Comparison of ENCODE assay signal across 1 cellular context in genomic region chr20:46694484-46694883, GRCh38.
A peak's percentile ranks its signal among the peaks of the same experiment; 100 is the strongest.
TF ChIP-seq lines count a peak whose summit lies in the region.

No MANE protein-coding gene starts in this region.

TF ChIP-seq in HepG2, 621 proteins besides CTCF, POLR2A, EP300 and RAD21 (continues in another document):
- TF ChIP-seq ZNF281 (CRISPR knock-in tag; IDR thresholded peaks at IDR 0.05; ENCODE audit: borderline replicate concordance) (no peak), ZNF441 (CRISPR knock-in tag; IDR thresholded peaks at IDR 0.05; ENCODE audit: borderline replicate concordance) (no peak), ISL2 (CRISPR knock-in tag; IDR thresholded peaks at IDR 0.05) (no peak), FOXA1 (IDR thresholded peaks at IDR 0.05) (no peak), FOXA1 (CRISPR knock-in tag; IDR thresholded peaks at IDR 0.05) (no peak), TBX2 (CRISPR knock-in tag; IDR thresholded peaks at IDR 0.05; ENCODE audit: borderline replicate concordance) (no peak), CHCHD3 (CRISPR knock-in tag; IDR thresholded peaks at IDR 0.05) (no peak), ZNF513 (CRISPR knock-in tag; conservative IDR thresholded peaks at IDR 0.05) (no peak), ZNF335 (CRISPR knock-in tag; IDR thresholded peaks at IDR 0.05) (no peak), ZNF546 (CRISPR knock-in tag; conservative IDR thresholded peaks at IDR 0.05) (no peak), THAP11 (CRISPR knock-in tag; IDR thresholded peaks at IDR 0.05) (peak; percentile 95), ZNF605 (CRISPR knock-in tag; IDR thresholded peaks at IDR 0.05) (no peak), ZNF776 (CRISPR knock-in tag; IDR thresholded peaks at IDR 0.05) (no peak), THYN1 (CRISPR knock-in tag; IDR thresholded peaks at IDR 0.05; ENCODE audit: borderline replicate concordance, low read depth) (no peak), EHMT2 (IDR thresholded peaks at IDR 0.05; ENCODE audit: borderline replicate concordance, low read depth, low read length) (no peak), ATM (IDR thresholded peaks at IDR 0.05; ENCODE audit: borderline replicate concordance) (no peak), ZNF713 (CRISPR knock-in tag; IDR thresholded peaks at IDR 0.05) (no peak), E2F1 (CRISPR knock-in tag; IDR thresholded peaks at IDR 0.05) (no peak), TAF15 (IDR thresholded peaks at IDR 0.05; ENCODE audit: low read depth, low read length, poor library complexity, severe bottlenecking) (no peak), ZEB1 (IDR thresholded peaks at IDR 0.05; ENCODE audit: insufficient replicate concordance, low read depth) (no peak), ZNF275 (CRISPR knock-in tag; IDR thresholded peaks at IDR 0.05; ENCODE audit: borderline replicate concordance) (no peak), KAT8 (CRISPR knock-in tag; IDR thresholded peaks at IDR 0.05) (peak; percentile 44), HIVEP1 (CRISPR knock-in tag; IDR thresholded peaks at IDR 0.05) (no peak), MAX (IDR thresholded peaks at IDR 0.05) (no peak), ZGPAT (CRISPR knock-in tag; IDR thresholded peaks at IDR 0.05) (no peak), HNF4A (CRISPR knock-in tag; IDR thresholded peaks at IDR 0.05) (no peak), KLF12 (CRISPR knock-in tag; IDR thresholded peaks at IDR 0.05; ENCODE audit: borderline replicate concordance) (no peak), ZNF567 (CRISPR knock-in tag; IDR thresholded peaks at IDR 0.05; ENCODE audit: borderline replicate concordance) (no peak), HCFC1 (IDR thresholded peaks at IDR 0.05; ENCODE audit: low read depth, low read length) (peak; percentile 39; the same call in 1 of the 2 replicates), ZSCAN22 (CRISPR knock-in tag; IDR thresholded peaks at IDR 0.05) (no peak), NFIB (CRISPR knock-in tag; IDR thresholded peaks at IDR 0.05; ENCODE audit: borderline replicate concordance) (no peak), POLR2AphosphoS5 (IDR thresholded peaks at IDR 0.05; ENCODE audit: low read depth, low read length) (0 out of 2 replicates have a peak, but pooled peaks have one; percentile 36), SNAPC5 (CRISPR knock-in tag; IDR thresholded peaks at IDR 0.05; ENCODE audit: borderline replicate concordance) (no peak), BRF2 (CRISPR knock-in tag; IDR thresholded peaks at IDR 0.05) (no peak), CBX5 (CRISPR knock-in tag; IDR thresholded peaks at IDR 0.05; ENCODE audit: borderline replicate concordance) (no peak), SAP130 (CRISPR knock-in tag; IDR thresholded peaks at IDR 0.05; ENCODE audit: low read depth) (0 out of 2 replicates have a peak, but pooled peaks have one; percentile 16), ZBTB7A (CRISPR knock-in tag; IDR thresholded peaks at IDR 0.05) (no peak), NR2F1 (CRISPR knock-in tag; IDR thresholded peaks at IDR 0.05) (no peak), GTF2F1 (IDR thresholded peaks at IDR 0.05; ENCODE audit: low read length) (no peak), ZNF280B (CRISPR knock-in tag; IDR thresholded peaks at IDR 0.05; ENCODE audit: borderline replicate concordance) (no peak), ZNF12 (CRISPR knock-in tag; IDR thresholded peaks at IDR 0.05) (no peak), FOXO4 (CRISPR knock-in tag; conservative IDR thresholded peaks at IDR 0.05) (0 out of 2 replicates have a peak, but pooled peaks have one; percentile 12), ZFP37 (CRISPR knock-in tag; IDR thresholded peaks at IDR 0.05; ENCODE audit: borderline replicate concordance) (no peak), CREB3 (CRISPR knock-in tag; IDR thresholded peaks at IDR 0.05) (no peak), KLF16 (CRISPR knock-in tag; IDR thresholded peaks at IDR 0.05) (no peak), SMAD1 (CRISPR knock-in tag; IDR thresholded peaks at IDR 0.05; ENCODE audit: borderline replicate concordance, low read depth) (no peak), MIER3 (CRISPR knock-in tag; IDR thresholded peaks at IDR 0.05; ENCODE audit: borderline replicate concordance) (no peak), RORA (CRISPR knock-in tag; IDR thresholded peaks at IDR 0.05) (no peak), TRIM24 (CRISPR knock-in tag; IDR thresholded peaks at IDR 0.05) (no peak), ZNF432 (CRISPR knock-in tag; IDR thresholded peaks at IDR 0.05; ENCODE audit: borderline replicate concordance) (no peak), ZNF660 (CRISPR knock-in tag; IDR thresholded peaks at IDR 0.05; ENCODE audit: borderline replicate concordance, low read depth) (no peak), ZNF615 (CRISPR knock-in tag; IDR thresholded peaks at IDR 0.05; ENCODE audit: borderline replicate concordance) (no peak), USF2 (IDR thresholded peaks at IDR 0.05; ENCODE audit: low read depth, low read length) (0 out of 2 replicates have a peak, but pooled peaks have one; percentile 45), USF2 (CRISPR knock-in tag; IDR thresholded peaks at IDR 0.05; ENCODE audit: borderline replicate concordance) (peak; percentile 81; the same call in 1 of the 2 replicates)
